Comparison of ENCODE assay signal across 1 cellular context in genomic region chr7:13806089-13806867, GRCh38.
TF ChIP-seq lines count a peak whose summit lies in the region.

No MANE protein-coding gene starts in this region.

TF ChIP-seq in WTC11, 78 proteins besides CTCF, POLR2A, EP300 and RAD21:
- TF ChIP-seq, protein P1, sequence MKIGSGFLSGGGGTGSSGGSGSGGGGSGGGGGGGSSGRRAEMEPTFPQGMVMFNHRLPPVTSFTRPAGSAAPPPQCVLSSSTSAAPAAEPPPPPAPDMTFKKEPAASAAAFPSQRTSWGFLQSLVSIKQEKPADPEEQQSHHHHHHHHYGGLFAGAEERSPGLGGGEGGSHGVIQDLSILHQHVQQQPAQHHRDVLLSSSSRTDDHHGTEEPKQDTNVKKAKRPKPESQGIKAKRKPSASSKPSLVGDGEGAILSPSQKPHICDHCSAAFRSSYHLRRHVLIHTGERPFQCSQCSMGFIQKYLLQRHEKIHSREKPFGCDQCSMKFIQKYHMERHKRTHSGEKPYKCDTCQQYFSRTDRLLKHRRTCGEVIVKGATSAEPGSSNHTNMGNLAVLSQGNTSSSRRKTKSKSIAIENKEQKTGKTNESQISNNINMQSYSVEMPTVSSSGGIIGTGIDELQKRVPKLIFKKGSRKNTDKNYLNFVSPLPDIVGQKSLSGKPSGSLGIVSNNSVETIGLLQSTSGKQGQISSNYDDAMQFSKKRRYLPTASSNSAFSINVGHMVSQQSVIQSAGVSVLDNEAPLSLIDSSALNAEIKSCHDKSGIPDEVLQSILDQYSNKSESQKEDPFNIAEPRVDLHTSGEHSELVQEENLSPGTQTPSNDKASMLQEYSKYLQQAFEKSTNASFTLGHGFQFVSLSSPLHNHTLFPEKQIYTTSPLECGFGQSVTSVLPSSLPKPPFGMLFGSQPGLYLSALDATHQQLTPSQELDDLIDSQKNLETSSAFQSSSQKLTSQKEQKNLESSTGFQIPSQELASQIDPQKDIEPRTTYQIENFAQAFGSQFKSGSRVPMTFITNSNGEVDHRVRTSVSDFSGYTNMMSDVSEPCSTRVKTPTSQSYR (CRISPR knock-in tag; IDR thresholded peaks at IDR 0.05), result 0 out of 2 replicates have a peak, but pooled peaks have one; percentile 47
- TF ChIP-seq, protein P2, sequence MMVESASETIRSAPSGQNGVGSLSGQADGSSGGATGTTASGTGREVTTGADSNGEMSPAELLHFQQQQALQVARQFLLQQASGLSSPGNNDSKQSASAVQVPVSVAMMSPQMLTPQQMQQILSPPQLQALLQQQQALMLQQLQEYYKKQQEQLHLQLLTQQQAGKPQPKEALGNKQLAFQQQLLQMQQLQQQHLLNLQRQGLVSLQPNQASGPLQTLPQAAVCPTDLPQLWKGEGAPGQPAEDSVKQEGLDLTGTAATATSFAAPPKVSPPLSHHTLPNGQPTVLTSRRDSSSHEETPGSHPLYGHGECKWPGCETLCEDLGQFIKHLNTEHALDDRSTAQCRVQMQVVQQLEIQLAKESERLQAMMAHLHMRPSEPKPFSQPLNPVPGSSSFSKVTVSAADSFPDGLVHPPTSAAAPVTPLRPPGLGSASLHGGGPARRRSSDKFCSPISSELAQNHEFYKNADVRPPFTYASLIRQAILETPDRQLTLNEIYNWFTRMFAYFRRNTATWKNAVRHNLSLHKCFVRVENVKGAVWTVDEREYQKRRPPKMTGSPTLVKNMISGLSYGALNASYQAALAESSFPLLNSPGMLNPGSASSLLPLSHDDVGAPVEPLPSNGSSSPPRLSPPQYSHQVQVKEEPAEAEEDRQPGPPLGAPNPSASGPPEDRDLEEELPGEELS (CRISPR knock-in tag; IDR thresholded peaks at IDR 0.05), result peak; percentile 81; the same call in 1 of the 2 replicates
- TF ChIP-seq TEAD1 (CRISPR knock-in tag; IDR thresholded peaks at IDR 0.05), result peak; percentile 59; the same call in 1 of the 2 replicates
- TF ChIP-seq ZNF532 (CRISPR knock-in tag; IDR thresholded peaks at IDR 0.05; ENCODE audit: borderline replicate concordance), result 0 out of 2 replicates have a peak, but pooled peaks have one; percentile 19
- TF ChIP-seq FOXK1 (CRISPR knock-in tag; IDR thresholded peaks at IDR 0.05), result peak; percentile 90
- peak; percentile 60; the same call in 1 of the 2 replicates for TF ChIP-seq MAX (CRISPR knock-in tag; IDR thresholded peaks at IDR 0.05)
- TF ChIP-seq FOXP1 (CRISPR knock-in tag; IDR thresholded peaks at IDR 0.05; ENCODE audit: borderline replicate concordance), result peak; percentile 67; the same call in 1 of the 2 replicates
